Comparison of ENCODE assay signal across 8 cellular contexts in genomic region chr1:53328009-53328489, GRCh38. TPM values are rescaled to one million over a fixed set of nuclear protein-coding genes. Genes with fewer than 3 reads are reported as not detected.
DNase-seq lines count a peak whose midpoint lies in the region; ATAC-seq and TF ChIP-seq lines count a peak whose summit lies in the region.

TSS of gene LRP8 (minus strand) at chr1:53328070. CDS start at chr1:53327912, 158 bp downstream.

- H3K9me3 Mint-ChIP-seq in activated naive CD8-positive, alpha-beta T cell treated with anti-CD3 and anti-CD28 coated beads, Interleukin-2, amount 50 U/mL, for 24 hours: no peaks in the 10 kb centered on the region

- H3K27me3 ChIP-seq in GM23248 (replicated peaks; ENCODE audit: insufficient read depth): no peaks in the 10 kb centered on the region
- H3K27me3 ChIP-seq in MM.1S (replicated peaks; ENCODE audit: insufficient read depth, low read length): no peaks in the 10 kb centered on the region
- peaks cover 0 to 15% (median 4%) of the 10 kb centered on the region in 7 donors for H3K27me3 ChIP-seq in heart right ventricle
- H3K27me3 ChIP-seq in vagina: no peaks in the 10 kb centered on the region

- peak within 1 kb of the TSS; percentile 91 for H3K4me3 Mint-ChIP-seq in activated naive CD8-positive, alpha-beta T cell treated with anti-CD3 and anti-CD28 coated beads, Interleukin-2, amount 50 U/mL, for 24 hours

- H3K4me3 ChIP-seq in GM23248 (peak within 1 kb of the TSS; percentile 94), MM.1S (ENCODE audit: low read length) (peak within 1 kb of the TSS; percentile 95), heart right ventricle (peak within 1 kb of the TSS; percentile 48 to 90 (median 70)), vagina (peak within 1 kb of the TSS; percentile 46 to 75)

- H3K9me2 ChIP-seq in GM23248 (ENCODE audit: insufficient read depth) (no peaks in the 10 kb centered on the region), MM.1S (replicated peaks; ENCODE audit: insufficient read depth, low read length) (no peaks in the 10 kb centered on the region)

- H3K27ac Mint-ChIP-seq in activated naive CD8-positive, alpha-beta T cell treated with anti-CD3 and anti-CD28 coated beads, Interleukin-2, amount 50 U/mL, for 24 hours: peak within 1 kb of the TSS; percentile 96

- H3K4me1 Mint-ChIP-seq in activated naive CD8-positive, alpha-beta T cell treated with anti-CD3 and anti-CD28 coated beads, Interleukin-2, amount 50 U/mL, for 24 hours: peaks cover 19% of the 10 kb centered on the region

- H3K36me3 ChIP-seq in GM23248 (ENCODE audit: low read depth) (no peaks in the 10 kb centered on the region), MM.1S (replicated peaks; ENCODE audit: insufficient read depth, low read length) (peaks cover 3% of the 10 kb centered on the region; the same call in 1 of the 2 replicates), heart right ventricle (no peaks in the 10 kb centered on the region), vagina (no peaks in the 10 kb centered on the region)

- 3 to 4% methylated on average over 26 to 43 of the region's 50 CpGs for WGBS in GM23248 (ENCODE audit: low coverage in 1 of 2, low lambda C conversion rate in 2 of 2, missing lambda C conversion rate in 2 of 2), 2 experiments
- WGBS in heart right ventricle, 2 donors: 4 to 5% methylated on average over 32 to 50 of the region's 50 CpGs

- H3K4me2 ChIP-seq in GM23248 (ENCODE audit: unreplicated experiment) (peak within 1 kb of the TSS; percentile 96), MM.1S (ENCODE audit: low read depth, low read length) (peak within 1 kb of the TSS; percentile 96)

- H3K27ac ChIP-seq in GM23248 (no peak within 1 kb of the TSS), MM.1S (ENCODE audit: low read length) (peak within 1 kb of the TSS; percentile 86), heart right ventricle (peak within 1 kb of the TSS in 1 of 10 donors; percentile 79), vagina (peak within 1 kb of the TSS; percentile 59)

- H3F3A ChIP-seq in GM23248 (ENCODE audit: insufficient read depth) (peaks cover 9% of the 10 kb centered on the region; the same call in 1 of the 2 replicates), MM.1S (ENCODE audit: insufficient read depth, low read length) (peaks cover 20% of the 10 kb centered on the region)

- peak; percentile 37 for ATAC-seq in activated naive CD8-positive, alpha-beta T cell treated with anti-CD3 and anti-CD28 coated beads, Interleukin-2, amount 50 U/mL, for 24 hours
- ATAC-seq in heart right ventricle: peak; percentile 44 to 73 (median 61)

- H4K20me1 ChIP-seq in GM23248 (ENCODE audit: insufficient read depth): no peaks in the 10 kb centered on the region
- H4K20me1 ChIP-seq in MM.1S (ENCODE audit: insufficient read depth, low read length): no peaks in the 10 kb centered on the region

- H3K9ac ChIP-seq in GM23248 (peak within 1 kb of the TSS; percentile 77), MM.1S (ENCODE audit: low read length) (peak within 1 kb of the TSS; percentile 94)

- peak within 1 kb of the TSS; percentile 87 for H2AFZ ChIP-seq in GM23248
- peak within 1 kb of the TSS; percentile 100 for H2AFZ ChIP-seq in MM.1S (ENCODE audit: low read length)

- TF ChIP-seq CTCF in MM.1S (IDR thresholded peaks at IDR 0.05; ENCODE audit: low read length): no peak
- TF ChIP-seq CTCF in heart right ventricle (IDR thresholded peaks at IDR 0.05): no peak
- TF ChIP-seq CTCF in vagina (IDR thresholded peaks at IDR 0.05): no peak

- H3K9me3 ChIP-seq in GM23248 (ENCODE audit: low read depth) (no peaks in the 10 kb centered on the region), MM.1S (replicated peaks; ENCODE audit: insufficient read depth, low read length) (no peaks in the 10 kb centered on the region), heart right ventricle (no peaks in the 10 kb centered on the region), vagina (no peaks in the 10 kb centered on the region)

- in situ Hi-C loops in GM23248 (cut with MboI): no loop called here

- peaks cover 30% of the 10 kb centered on the region for H3K36me3 Mint-ChIP-seq in activated naive CD8-positive, alpha-beta T cell treated with anti-CD3 and anti-CD28 coated beads, Interleukin-2, amount 50 U/mL, for 24 hours (ENCODE audit: low read depth)

- H3K4me1 ChIP-seq in GM23248 (ENCODE audit: insufficient read depth) (peaks cover 5% of the 10 kb centered on the region; the same call in 1 of the 2 replicates), MM.1S (ENCODE audit: low read length) (peaks cover 11% of the 10 kb centered on the region), heart right ventricle (peaks cover 7 to 32% (median 24%) of the 10 kb centered on the region in 9 donors), vagina (peaks cover 29% of the 10 kb centered on the region)

- intact Hi-C loops in heart right ventricle (cut with DNase I) (no loop called here), vagina (cut with DNase I) (no loop called here)

- DNase-seq in Daoy (ENCODE audit: low read depth) (peak; percentile 88), GM23248 (peak; percentile 88), MM.1S (peak; percentile 75), T follicular helper cell (ENCODE audit: low read depth) (peak; percentile 65), heart right ventricle (peak; percentile 64 to 77), putamen (ENCODE audit: low spot score) (peak; percentile 58), vagina (ENCODE audit: extremely low spot score in 2 of 2) (no peak)
- peak; percentile 87 for DNase-seq in activated naive CD8-positive, alpha-beta T cell treated with anti-CD3 and anti-CD28 coated beads, Interleukin-2, amount 50 U/mL, for 24 hours

- TF ChIP-seq POLR2A in vagina (IDR thresholded peaks at IDR 0.05): no peak

- H3K79me2 ChIP-seq in GM23248 (ENCODE audit: insufficient read depth): no peaks in the 10 kb centered on the region
- peaks cover 39% of the 10 kb centered on the region for H3K79me2 ChIP-seq in MM.1S (ENCODE audit: low read length)

- no peaks in the 10 kb centered on the region for H3K27me3 Mint-ChIP-seq in activated naive CD8-positive, alpha-beta T cell treated with anti-CD3 and anti-CD28 coated beads, Interleukin-2, amount 50 U/mL, for 24 hours

RNA-seq across cellular contexts. Expression of gene LRP8, which starts in this region (rescaled TPM):
- total RNA-seq in Daoy (2014; rRNA removed; shearing (Covaris generic)): 26.9 and 28.1 TPM in 2 replicates
- total RNA-seq in GM23248 (2014; rRNA removed; shearing (Covaris generic)): 6.3 and 8.9 TPM in 2 replicates
- polyA plus RNA-seq in GM23248 (2016; fragmentation: Nextera tagmentation; extraction: Ambion mirVana) (1.3 TPM in 2 replicates), heart right ventricle (1 to 10 TPM in 1 of 2 donors, under 1 TPM in 1; 0.37 to 1.1 TPM)
- total RNA-seq in heart right ventricle (1 to 10 TPM; 1.7 to 4.7 (median 2.3) TPM), vagina (21.1 TPM)

Comparison
In these comparisons a context has a peak if more than half of its experiments do, and no peak if none do; other contexts are left out.
1. DNase-seq: peak in Daoy (single experiment), GM23248 (single experiment), MM.1S (single experiment), T follicular helper cell (single experiment), activated naive CD8-positive, alpha-beta T cell treated with anti-CD3 and anti-CD28 coated beads, Interleukin-2, amount 50 U/mL, for 24 hours (single experiment), heart right ventricle (2 of 2) and putamen (single experiment); none in vagina (0 of 2).
2. Peak in every context shown above with its lines, with median percentiles within 50 percentile points of each other: H3K4me3 ChIP-seq.